In the genomic region with DNA sequence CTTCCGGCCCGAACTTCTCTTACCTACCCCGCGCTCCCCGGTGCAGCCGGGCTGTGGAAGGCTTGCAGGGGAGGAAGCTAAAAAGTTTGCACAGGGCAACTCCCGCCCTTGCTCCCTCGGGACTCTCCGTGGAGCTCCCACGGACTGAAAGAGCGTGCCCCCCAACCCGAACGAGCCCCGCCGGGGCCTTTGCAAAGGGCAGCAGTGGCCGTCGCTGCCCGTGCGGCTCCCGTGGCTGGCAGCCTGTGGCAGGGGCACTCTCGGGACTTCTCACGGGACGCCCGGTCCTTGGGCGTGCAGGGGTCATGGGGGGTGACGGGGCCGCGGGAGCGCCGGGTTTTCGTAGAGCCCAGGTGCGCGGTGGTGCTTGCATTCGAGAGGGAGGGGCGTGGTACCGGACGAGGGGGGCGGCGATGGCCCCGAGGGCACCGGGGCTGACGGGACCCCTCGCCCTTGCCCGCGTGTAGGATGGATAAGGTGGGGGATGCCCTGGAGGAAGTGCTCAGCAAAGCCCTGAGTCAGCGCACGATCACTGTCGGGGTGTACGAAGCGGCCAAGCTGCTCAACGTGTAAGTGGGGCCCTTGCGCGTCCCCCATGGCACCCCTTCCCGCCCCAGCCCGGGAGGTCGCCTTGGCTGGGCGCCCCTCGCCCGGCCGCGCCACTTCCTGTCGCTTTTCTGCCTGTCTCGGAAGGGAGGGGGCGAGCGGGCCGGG, we compare ENCODE assay signal across 1 cellular context.
TF ChIP-seq lines count a peak whose summit lies in the region.

No MANE protein-coding gene starts in this region.

TF ChIP-seq in HepG2, 621 proteins besides CTCF, POLR2A, EP300 and RAD21 (continued from another document and continues in another):
- TF ChIP-seq, protein P1, sequence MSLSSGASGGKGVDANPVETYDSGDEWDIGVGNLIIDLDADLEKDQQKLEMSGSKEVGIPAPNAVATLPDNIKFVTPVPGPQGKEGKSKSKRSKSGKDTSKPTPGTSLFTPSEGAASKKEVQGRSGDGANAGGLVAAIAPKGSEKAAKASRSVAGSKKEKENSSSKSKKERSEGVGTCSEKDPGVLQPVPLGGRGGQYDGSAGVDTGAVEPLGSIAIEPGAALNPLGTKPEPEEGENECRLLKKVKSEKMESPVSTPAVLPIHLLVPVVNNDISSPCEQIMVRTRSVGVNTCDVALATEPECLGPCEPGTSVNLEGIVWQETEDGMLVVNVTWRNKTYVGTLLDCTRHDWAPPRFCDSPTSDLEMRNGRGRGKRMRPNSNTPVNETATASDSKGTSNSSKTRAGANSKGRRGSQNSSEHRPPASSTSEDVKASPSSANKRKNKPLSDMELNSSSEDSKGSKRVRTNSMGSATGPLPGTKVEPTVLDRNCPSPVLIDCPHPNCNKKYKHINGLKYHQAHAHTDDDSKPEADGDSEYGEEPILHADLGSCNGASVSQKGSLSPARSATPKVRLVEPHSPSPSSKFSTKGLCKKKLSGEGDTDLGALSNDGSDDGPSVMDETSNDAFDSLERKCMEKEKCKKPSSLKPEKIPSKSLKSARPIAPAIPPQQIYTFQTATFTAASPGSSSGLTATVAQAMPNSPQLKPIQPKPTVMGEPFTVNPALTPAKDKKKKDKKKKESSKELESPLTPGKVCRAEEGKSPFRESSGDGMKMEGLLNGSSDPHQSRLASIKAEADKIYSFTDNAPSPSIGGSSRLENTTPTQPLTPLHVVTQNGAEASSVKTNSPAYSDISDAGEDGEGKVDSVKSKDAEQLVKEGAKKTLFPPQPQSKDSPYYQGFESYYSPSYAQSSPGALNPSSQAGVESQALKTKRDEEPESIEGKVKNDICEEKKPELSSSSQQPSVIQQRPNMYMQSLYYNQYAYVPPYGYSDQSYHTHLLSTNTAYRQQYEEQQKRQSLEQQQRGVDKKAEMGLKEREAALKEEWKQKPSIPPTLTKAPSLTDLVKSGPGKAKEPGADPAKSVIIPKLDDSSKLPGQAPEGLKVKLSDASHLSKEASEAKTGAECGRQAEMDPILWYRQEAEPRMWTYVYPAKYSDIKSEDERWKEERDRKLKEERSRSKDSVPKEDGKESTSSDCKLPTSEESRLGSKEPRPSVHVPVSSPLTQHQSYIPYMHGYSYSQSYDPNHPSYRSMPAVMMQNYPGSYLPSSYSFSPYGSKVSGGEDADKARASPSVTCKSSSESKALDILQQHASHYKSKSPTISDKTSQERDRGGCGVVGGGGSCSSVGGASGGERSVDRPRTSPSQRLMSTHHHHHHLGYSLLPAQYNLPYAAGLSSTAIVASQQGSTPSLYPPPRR (CRISPR knock-in tag; IDR thresholded peaks at IDR 0.05; ENCODE audit: borderline replicate concordance), result no peak
- TF ChIP-seq THYN1 (CRISPR knock-in tag; IDR thresholded peaks at IDR 0.05; ENCODE audit: borderline replicate concordance, low read depth) (no peak), AGO2 (optimal IDR thresholded peaks at IDR 0.05; ENCODE audit: low read depth, low read length) (peak; percentile 90), KLF16 (CRISPR knock-in tag; IDR thresholded peaks at IDR 0.05) (no peak), ZC3H4 (CRISPR knock-in tag; IDR thresholded peaks at IDR 0.05; ENCODE audit: borderline replicate concordance) (peak; percentile 88), YEATS4 (CRISPR knock-in tag; IDR thresholded peaks at IDR 0.05; ENCODE audit: borderline replicate concordance) (no peak; the same call in 1 of the 2 replicates), FOXJ3 (CRISPR knock-in tag; IDR thresholded peaks at IDR 0.05; ENCODE audit: borderline replicate concordance) (no peak), NR2F1 (CRISPR knock-in tag; IDR thresholded peaks at IDR 0.05) (peak in 1 of 2 experiments; percentile 24; a peak in 2 of 4 replicates), ZNF160 (CRISPR knock-in tag; IDR thresholded peaks at IDR 0.05) (peak; percentile 2; the same call in 1 of the 2 replicates), ZNF17 (CRISPR knock-in tag; IDR thresholded peaks at IDR 0.05) (peak; percentile 1; the same call in 1 of the 2 replicates), GLI4 (CRISPR knock-in tag; IDR thresholded peaks at IDR 0.05; ENCODE audit: borderline replicate concordance) (no peak; the same call in 1 of the 2 replicates), NCOA1 (CRISPR knock-in tag; IDR thresholded peaks at IDR 0.05) (peak; percentile 65; the same call in 1 of the 2 replicates), ZNF670 (CRISPR knock-in tag; IDR thresholded peaks at IDR 0.05; ENCODE audit: borderline replicate concordance) (0 out of 2 replicates have a peak, but pooled peaks have one; percentile 71), MED13 (CRISPR knock-in tag; IDR thresholded peaks at IDR 0.05) (peak; percentile 22; the same call in 1 of the 2 replicates), ZSCAN25 (CRISPR knock-in tag; IDR thresholded peaks at IDR 0.05) (peak; percentile 12; the same call in 1 of the 2 replicates), MAFF (IDR thresholded peaks at IDR 0.05; ENCODE audit: low read depth, low read length) (peak; percentile 1; the same call in 1 of the 2 replicates), SPEN (CRISPR knock-in tag; IDR thresholded peaks at IDR 0.05; ENCODE audit: low read depth) (no peak), MYC (CRISPR knock-in tag; IDR thresholded peaks at IDR 0.05; ENCODE audit: borderline replicate concordance) (peak; percentile 2; the same call in 1 of the 2 replicates), ZNF780A (CRISPR knock-in tag; IDR thresholded peaks at IDR 0.05) (no peak), ZSCAN12 (CRISPR knock-in tag; IDR thresholded peaks at IDR 0.05) (no peak), KDM5A (IDR thresholded peaks at IDR 0.05; ENCODE audit: borderline replicate concordance, low read length) (0 out of 2 replicates have a peak, but pooled peaks have one; percentile 20), ZKSCAN8 (CRISPR knock-in tag; IDR thresholded peaks at IDR 0.05; ENCODE audit: borderline replicate concordance) (no peak), HNRNPL (IDR thresholded peaks at IDR 0.05; ENCODE audit: low read depth, low read length) (peak; percentile 87), ZMAT3 (CRISPR knock-in tag; conservative IDR thresholded peaks at IDR 0.05) (no peak; the same call in 1 of the 2 replicates), CBX1 (IDR thresholded peaks at IDR 0.05; ENCODE audit: low read depth) (peak; percentile 36), ZNF589 (CRISPR knock-in tag; conservative IDR thresholded peaks at IDR 0.05) (no peak), THAP11 (CRISPR knock-in tag; IDR thresholded peaks at IDR 0.05) (no peak), ZNF24 (IDR thresholded peaks at IDR 0.05) (no peak), TEAD3 (CRISPR knock-in tag; optimal IDR thresholded peaks at IDR 0.05; ENCODE audit: borderline replicate concordance) (no peak), BORCS8-MEF2B (CRISPR knock-in tag; IDR thresholded peaks at IDR 0.05) (peak; percentile 5; the same call in 1 of the 2 replicates), SATB2 (CRISPR knock-in tag; IDR thresholded peaks at IDR 0.05) (0 out of 2 replicates have a peak, but pooled peaks have one; percentile 45)
- TF ChIP-seq, protein P2, sequence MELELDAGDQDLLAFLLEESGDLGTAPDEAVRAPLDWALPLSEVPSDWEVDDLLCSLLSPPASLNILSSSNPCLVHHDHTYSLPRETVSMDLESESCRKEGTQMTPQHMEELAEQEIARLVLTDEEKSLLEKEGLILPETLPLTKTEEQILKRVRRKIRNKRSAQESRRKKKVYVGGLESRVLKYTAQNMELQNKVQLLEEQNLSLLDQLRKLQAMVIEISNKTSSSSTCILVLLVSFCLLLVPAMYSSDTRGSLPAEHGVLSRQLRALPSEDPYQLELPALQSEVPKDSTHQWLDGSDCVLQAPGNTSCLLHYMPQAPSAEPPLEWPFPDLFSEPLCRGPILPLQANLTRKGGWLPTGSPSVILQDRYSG (CRISPR knock-in tag; IDR thresholded peaks at IDR 0.05), result 0 out of 2 replicates have a peak, but pooled peaks have one; percentile 19
- TF ChIP-seq, protein P3, sequence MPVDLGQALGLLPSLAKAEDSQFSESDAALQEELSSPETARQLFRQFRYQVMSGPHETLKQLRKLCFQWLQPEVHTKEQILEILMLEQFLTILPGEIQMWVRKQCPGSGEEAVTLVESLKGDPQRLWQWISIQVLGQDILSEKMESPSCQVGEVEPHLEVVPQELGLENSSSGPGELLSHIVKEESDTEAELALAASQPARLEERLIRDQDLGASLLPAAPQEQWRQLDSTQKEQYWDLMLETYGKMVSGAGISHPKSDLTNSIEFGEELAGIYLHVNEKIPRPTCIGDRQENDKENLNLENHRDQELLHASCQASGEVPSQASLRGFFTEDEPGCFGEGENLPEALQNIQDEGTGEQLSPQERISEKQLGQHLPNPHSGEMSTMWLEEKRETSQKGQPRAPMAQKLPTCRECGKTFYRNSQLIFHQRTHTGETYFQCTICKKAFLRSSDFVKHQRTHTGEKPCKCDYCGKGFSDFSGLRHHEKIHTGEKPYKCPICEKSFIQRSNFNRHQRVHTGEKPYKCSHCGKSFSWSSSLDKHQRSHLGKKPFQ (CRISPR knock-in tag; IDR thresholded peaks at IDR 0.05; ENCODE audit: insufficient replicate concordance), result no peak
- TF ChIP-seq, protein P4, sequence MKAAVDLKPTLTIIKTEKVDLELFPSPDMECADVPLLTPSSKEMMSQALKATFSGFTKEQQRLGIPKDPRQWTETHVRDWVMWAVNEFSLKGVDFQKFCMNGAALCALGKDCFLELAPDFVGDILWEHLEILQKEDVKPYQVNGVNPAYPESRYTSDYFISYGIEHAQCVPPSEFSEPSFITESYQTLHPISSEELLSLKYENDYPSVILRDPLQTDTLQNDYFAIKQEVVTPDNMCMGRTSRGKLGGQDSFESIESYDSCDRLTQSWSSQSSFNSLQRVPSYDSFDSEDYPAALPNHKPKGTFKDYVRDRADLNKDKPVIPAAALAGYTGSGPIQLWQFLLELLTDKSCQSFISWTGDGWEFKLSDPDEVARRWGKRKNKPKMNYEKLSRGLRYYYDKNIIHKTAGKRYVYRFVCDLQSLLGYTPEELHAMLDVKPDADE (CRISPR knock-in tag; IDR thresholded peaks at IDR 0.05), result no peak
- TF ChIP-seq, protein P5, sequence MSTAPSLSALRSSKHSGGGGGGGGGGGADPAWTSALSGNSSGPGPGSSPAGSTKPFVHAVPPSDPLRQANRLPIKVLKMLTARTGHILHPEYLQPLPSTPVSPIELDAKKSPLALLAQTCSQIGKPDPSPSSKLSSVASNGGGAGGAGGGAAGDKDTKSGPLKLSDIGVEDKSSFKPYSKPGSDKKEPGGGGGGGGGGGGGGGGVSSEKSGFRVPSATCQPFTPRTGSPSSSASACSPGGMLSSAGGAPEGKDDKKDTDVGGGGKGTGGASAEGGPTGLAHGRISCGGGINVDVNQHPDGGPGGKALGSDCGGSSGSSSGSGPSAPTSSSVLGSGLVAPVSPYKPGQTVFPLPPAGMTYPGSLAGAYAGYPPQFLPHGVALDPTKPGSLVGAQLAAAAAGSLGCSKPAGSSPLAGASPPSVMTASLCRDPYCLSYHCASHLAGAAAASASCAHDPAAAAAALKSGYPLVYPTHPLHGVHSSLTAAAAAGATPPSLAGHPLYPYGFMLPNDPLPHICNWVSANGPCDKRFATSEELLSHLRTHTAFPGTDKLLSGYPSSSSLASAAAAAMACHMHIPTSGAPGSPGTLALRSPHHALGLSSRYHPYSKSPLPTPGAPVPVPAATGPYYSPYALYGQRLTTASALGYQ (CRISPR knock-in tag; IDR thresholded peaks at IDR 0.05), result peak; percentile 33; the same call in 1 of the 2 replicates
- TF ChIP-seq, protein P6, sequence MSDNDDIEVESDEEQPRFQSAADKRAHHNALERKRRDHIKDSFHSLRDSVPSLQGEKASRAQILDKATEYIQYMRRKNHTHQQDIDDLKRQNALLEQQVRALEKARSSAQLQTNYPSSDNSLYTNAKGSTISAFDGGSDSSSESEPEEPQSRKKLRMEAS (IDR thresholded peaks at IDR 0.05), result no peak; the same call in 1 of the 2 replicates
- TF ChIP-seq, protein P7, sequence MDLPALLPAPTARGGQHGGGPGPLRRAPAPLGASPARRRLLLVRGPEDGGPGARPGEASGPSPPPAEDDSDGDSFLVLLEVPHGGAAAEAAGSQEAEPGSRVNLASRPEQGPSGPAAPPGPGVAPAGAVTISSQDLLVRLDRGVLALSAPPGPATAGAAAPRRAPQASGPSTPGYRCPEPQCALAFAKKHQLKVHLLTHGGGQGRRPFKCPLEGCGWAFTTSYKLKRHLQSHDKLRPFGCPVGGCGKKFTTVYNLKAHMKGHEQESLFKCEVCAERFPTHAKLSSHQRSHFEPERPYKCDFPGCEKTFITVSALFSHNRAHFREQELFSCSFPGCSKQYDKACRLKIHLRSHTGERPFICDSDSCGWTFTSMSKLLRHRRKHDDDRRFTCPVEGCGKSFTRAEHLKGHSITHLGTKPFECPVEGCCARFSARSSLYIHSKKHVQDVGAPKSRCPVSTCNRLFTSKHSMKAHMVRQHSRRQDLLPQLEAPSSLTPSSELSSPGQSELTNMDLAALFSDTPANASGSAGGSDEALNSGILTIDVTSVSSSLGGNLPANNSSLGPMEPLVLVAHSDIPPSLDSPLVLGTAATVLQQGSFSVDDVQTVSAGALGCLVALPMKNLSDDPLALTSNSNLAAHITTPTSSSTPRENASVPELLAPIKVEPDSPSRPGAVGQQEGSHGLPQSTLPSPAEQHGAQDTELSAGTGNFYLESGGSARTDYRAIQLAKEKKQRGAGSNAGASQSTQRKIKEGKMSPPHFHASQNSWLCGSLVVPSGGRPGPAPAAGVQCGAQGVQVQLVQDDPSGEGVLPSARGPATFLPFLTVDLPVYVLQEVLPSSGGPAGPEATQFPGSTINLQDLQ (CRISPR knock-in tag; IDR thresholded peaks at IDR 0.05), result no peak
- TF ChIP-seq, protein P8, sequence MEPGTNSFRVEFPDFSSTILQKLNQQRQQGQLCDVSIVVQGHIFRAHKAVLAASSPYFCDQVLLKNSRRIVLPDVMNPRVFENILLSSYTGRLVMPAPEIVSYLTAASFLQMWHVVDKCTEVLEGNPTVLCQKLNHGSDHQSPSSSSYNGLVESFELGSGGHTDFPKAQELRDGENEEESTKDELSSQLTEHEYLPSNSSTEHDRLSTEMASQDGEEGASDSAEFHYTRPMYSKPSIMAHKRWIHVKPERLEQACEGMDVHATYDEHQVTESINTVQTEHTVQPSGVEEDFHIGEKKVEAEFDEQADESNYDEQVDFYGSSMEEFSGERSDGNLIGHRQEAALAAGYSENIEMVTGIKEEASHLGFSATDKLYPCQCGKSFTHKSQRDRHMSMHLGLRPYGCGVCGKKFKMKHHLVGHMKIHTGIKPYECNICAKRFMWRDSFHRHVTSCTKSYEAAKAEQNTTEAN (CRISPR knock-in tag; conservative IDR thresholded peaks at IDR 0.05), result 0 out of 2 replicates have a peak, but pooled peaks have one; percentile 8
- TF ChIP-seq, protein P9, sequence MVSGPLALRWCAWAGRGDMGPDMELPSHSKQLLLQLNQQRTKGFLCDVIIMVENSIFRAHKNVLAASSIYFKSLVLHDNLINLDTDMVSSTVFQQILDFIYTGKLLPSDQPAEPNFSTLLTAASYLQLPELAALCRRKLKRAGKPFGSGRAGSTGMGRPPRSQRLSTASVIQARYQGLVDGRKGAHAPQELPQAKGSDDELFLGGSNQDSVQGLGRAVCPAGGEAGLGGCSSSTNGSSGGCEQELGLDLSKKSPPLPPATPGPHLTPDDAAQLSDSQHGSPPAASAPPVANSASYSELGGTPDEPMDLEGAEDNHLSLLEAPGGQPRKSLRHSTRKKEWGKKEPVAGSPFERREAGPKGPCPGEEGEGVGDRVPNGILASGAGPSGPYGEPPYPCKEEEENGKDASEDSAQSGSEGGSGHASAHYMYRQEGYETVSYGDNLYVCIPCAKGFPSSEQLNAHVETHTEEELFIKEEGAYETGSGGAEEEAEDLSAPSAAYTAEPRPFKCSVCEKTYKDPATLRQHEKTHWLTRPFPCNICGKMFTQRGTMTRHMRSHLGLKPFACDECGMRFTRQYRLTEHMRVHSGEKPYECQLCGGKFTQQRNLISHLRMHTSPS (CRISPR knock-in tag; IDR thresholded peaks at IDR 0.05; ENCODE audit: low read depth), result peak; percentile 15; the same call in 1 of the 2 replicates
